ENCODE assay signal across 9 cellular contexts in the genomic region with DNA sequence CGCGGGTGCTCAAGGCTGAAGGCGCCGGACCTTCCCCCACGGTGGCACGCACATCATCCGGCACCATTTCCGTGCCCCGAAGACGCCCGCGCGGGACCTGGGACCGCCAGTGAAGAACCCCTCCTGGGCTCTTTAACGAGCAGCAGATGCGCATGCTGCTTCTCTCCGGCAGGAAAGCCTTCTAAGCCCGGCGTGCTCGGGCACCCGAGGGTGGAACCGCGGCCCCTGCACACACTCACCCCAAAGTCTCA. TPM values are rescaled to one million over a fixed set of nuclear protein-coding genes. Genes with fewer than 3 reads are reported as not detected.
DNase-seq lines count a peak whose midpoint lies in the region; ATAC-seq, FAIRE-seq and TF ChIP-seq lines count a peak whose summit lies in the region.
"Had no signal": no experiment of that assay in that cellular context is flagged by ENCODE, and none has a peak within 500 bp of the region (broad histone marks: within the 10 kb centered on the region; RNA-seq: fewer than 3 reads in every experiment).

No MANE protein-coding gene starts in this region.

- WGBS in A549 (ENCODE audit: missing lambda C conversion rate), result 2% methylated on average over 9 of the region's 23 CpGs

- H3K27me3 ChIP-seq in HUES6 (ENCODE audit: control insufficient read depth, insufficient read depth, low read length) (peaks cover 96% of the 10 kb centered on the region), mucosa of stomach (ENCODE audit: control insufficient read depth, insufficient read depth, low read length) (peaks cover 12% of the 10 kb centered on the region)

- no peaks in the 10 kb centered on the region for H3K36me3 ChIP-seq in HUES6 (ENCODE audit: control insufficient read depth, insufficient read depth, low read length)
- peaks cover 5% of the 10 kb centered on the region for H3K36me3 ChIP-seq in mucosa of stomach (ENCODE audit: control insufficient read depth, insufficient read depth, low read length)

- ATAC-seq in A549, result peak; percentile 20 to 46; a peak in 4 of 6 replicates

- peaks cover 12% of the 10 kb centered on the region for H3K4me1 ChIP-seq in A549
- H3K4me1 ChIP-seq in HUES6 (ENCODE audit: control insufficient read depth, insufficient read depth, low read length), result peaks cover 9% of the 10 kb centered on the region; the same call in 1 of the 2 replicates
- H3K4me1 ChIP-seq in mucosa of stomach (ENCODE audit: control insufficient read depth, insufficient read depth, low read length), result peaks cover 26% of the 10 kb centered on the region

- no peak for DNase-seq in A549 (ENCODE audit: low read depth in 1 of 2, low spot score in 1 of 2)
- no peak for DNase-seq in coronary artery (ENCODE audit: low spot score)
- no peak for DNase-seq in frontal cortex (ENCODE audit: low spot score in 2 of 2)
- DNase-seq in NCI-H226, result no peak
- DNase-seq in UCSD-AML1 (lab: John Stamatoyannopoulos, UW; ENCODE audit: unreplicated experiment), result no peak
- no peak for DNase-seq in RPMI8226

- no peak for TF ChIP-seq EP300 in A549 (IDR thresholded peaks at IDR 0.05)

- FAIRE-seq in A549 (lab: Jason Lieb, UNC), result no peak
- FAIRE-seq in frontal cortex (lab: Jason Lieb, UNC), result no peak

- H3K27ac ChIP-seq in A549 (peak overlapping the region; percentile 79 to 91), HUES6 (ENCODE audit: low read depth, low read length) (no peak overlapping the region), coronary artery (no peak overlapping the region)

- POLR2A ChIA-PET in A549 (lab: Yijun Ruan, JAX), result interaction anchor here (1.0 to 3.2 kb wide), 10 partner anchors 13 to 476 kb away, joined by 3 to 26 read pairs (median 4); no protein-coding TSS in a partner anchor

- TF ChIP-seq CTCF in A549 (IDR thresholded peaks at IDR 0.05) (no peak), coronary artery (IDR thresholded peaks at IDR 0.05) (no peak)

- H3K9me3 ChIP-seq in A549, result no peaks in the 10 kb centered on the region
- no peaks in the 10 kb centered on the region for H3K9me3 ChIP-seq in HUES6 (ENCODE audit: control insufficient read depth, insufficient read depth, low read depth, low read length)
- H3K9me3 ChIP-seq in mucosa of stomach (ENCODE audit: control insufficient read depth, low read length), result no peaks in the 10 kb centered on the region

- H3K4me3 ChIP-seq in A549 (peak overlapping the region; percentile 64), HUES6 (ENCODE audit: low read depth, low read length) (peak overlapping the region; percentile 52), coronary artery (peak overlapping the region; percentile 69), mucosa of stomach (ENCODE audit: low read length) (peak overlapping the region; percentile 87)

- peak overlapping the region; percentile 70 for H3K4me2 ChIP-seq in A549

- H3K9ac ChIP-seq in HUES6 (ENCODE audit: low read length) (no peak overlapping the region), mucosa of stomach (ENCODE audit: low read length) (peak overlapping the region; percentile 99)

- CTCF ChIA-PET in A549 (lab: Yijun Ruan, JAX), result interaction anchor here (1.5 to 4.8 kb wide), 9 partner anchors 13 to 514 kb away, joined by 3 to 26 read pairs (median 6); no protein-coding TSS in a partner anchor

- no peak for TF ChIP-seq RAD21 in A549 (conservative IDR thresholded peaks at IDR 0.05 in 1 of 2, IDR thresholded peaks at IDR 0.05 in 1 of 2)

- TF ChIP-seq POLR2A in A549 (IDR thresholded peaks at IDR 0.05; ENCODE audit: low read length), result no peak

TF ChIP-seq in A549, 52 proteins besides CTCF, POLR2A, EP300 and RAD21:
- 0 out of 5 replicates have a peak, but pooled peaks of 1 of the 2 experiments have one; percentile 39 for TF ChIP-seq JUN (IDR thresholded peaks at IDR 0.05)
- TF ChIP-seq KDM5A (IDR thresholded peaks at IDR 0.05), result no peak
TF ChIP-seq in A549: peak in this region for 1.

RNA-seq across cellular contexts. Expression of gene FOXQ1, which starts 0.2 kb away (rescaled TPM):
- polyA plus RNA-seq in A549 (2011; rRNA removed) (2.1 and 3.5 TPM in 2 replicates), A549 (2017; fragmentation: RNase III; extraction: RNeasy Plus Mini Kit Qiagen cat#74134 plus additional on column Dnase treatment) (3.1 to 3.6 TPM (median 3.6 TPM) in 3 replicates)
- 0.49 and 0.98 TPM in 2 replicates for polyA plus RNA-seq in A549 (2012; cell fraction: cytosol; rRNA removed)
- polyA plus RNA-seq in A549 (2012; cell fraction: nucleus; rRNA removed), result 0.77 and 0.79 TPM in 2 replicates
- 1.5 and 1.8 TPM in 2 replicates for polyA minus RNA-seq in A549 (2011; rRNA and poly(A)+ RNA removed)
- 1.2 TPM for total RNA-seq in frontal cortex
- total RNA-seq: mononuclear cell had no signal

Comparison
In these comparisons a context has a peak if more than half of its experiments do, and no peak if none do; other contexts are left out.
1. H3K27ac ChIP-seq: peak in A549 (2 of 2); none in HUES6 (single experiment) and coronary artery (0 of 2).
2. Peak in every context shown above with its lines, with median percentiles within 50 percentile points of each other: H3K4me3 ChIP-seq.